Comparison of ENCODE assay signal across 23 cellular contexts in genomic region chr5:78234804-78235203, GRCh38.
"Had no signal": no experiment of that assay in that cellular context is flagged by ENCODE, and none has a peak within 500 bp of the region (broad histone marks: within the 10 kb centered on the region; RNA-seq: fewer than 3 reads in every experiment).

No MANE protein-coding gene starts in this region.

- FAIRE-seq: HepG2 had no signal

- H3K27ac ChIP-seq: RWPE1 had no signal

- H3K9me3 ChIP-seq: MG63, SK-N-SH had no signal

- H3K4me2 ChIP-seq: SK-N-SH had no signal

- H3K4me3 Mint-ChIP-seq: IgD-negative memory B cell had no signal

- H3K4me3 ChIP-seq: MG63 had no signal

- ATAC-seq: HepG2, Panc1, PC-3 had no signal

- H3K27ac Mint-ChIP-seq: IgD-negative memory B cell had no signal

- H3K27me3 Mint-ChIP-seq: IgD-negative memory B cell had no signal

- H3K9ac ChIP-seq: SK-N-SH had no signal

- H3K9me3 Mint-ChIP-seq: IgD-negative memory B cell had no signal

- DNase-seq: Karpas-422; KBM-7; MG63; NCI-H1092; NCI-H1105 treated with DMSO at 0.1 percent for 48 hours; NCI-H1417 treated with DMSO at 0.1 percent for 48 hours; NCI-H187; NCI-H2029; NCI-H2081 treated with DMSO at 0.1 percent for 48 hours; NCI-H2171; NCI-H226; NCI-H446; NCI-H510A; NCI-H526; NCI-H82; NK-92 treated with Interleukin-12 subunit alpha and Interleukin-12 subunit beta, amount 100 ng/mL, for 24 hours; PC-3; SK-N-SH; SW 1271 had no signal

- H3K27me3 ChIP-seq: MG63 had no signal
